Comparison of ENCODE assay signal across 9 cellular contexts in the genomic region with DNA sequence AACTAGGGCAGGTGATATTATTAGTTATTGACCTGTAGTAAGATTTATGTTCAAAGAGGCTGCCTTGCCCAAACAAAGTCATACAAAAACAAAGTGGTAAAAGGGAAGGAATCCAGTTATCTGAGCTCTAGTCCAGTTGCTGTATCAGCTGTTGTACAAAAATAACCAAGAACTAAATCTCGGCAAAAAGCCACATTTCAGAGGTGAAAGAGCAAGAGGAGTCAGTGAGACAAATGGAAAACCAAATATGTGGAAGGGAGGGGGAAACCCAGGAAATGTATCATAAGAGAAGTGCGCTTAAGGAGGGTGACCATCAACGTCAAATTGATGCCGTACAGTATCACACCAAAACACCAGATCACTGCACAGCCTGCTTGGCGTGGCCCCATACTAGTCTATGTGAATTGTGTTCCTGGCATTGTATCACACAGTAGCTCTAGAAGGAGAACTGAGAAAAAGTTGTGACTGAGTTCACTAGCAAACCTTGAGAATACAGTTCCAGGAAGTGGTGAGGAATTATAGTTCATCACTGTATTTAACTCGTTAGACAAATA. TPM values are rescaled to one million over a fixed set of nuclear protein-coding genes. Genes with fewer than 3 reads are reported as not detected.
A peak's percentile ranks its signal among the peaks of the same experiment; 100 is the strongest.
DNase-seq lines count a peak whose midpoint lies in the region; ATAC-seq and TF ChIP-seq lines count a peak whose summit lies in the region.
"Had no signal": no experiment of that assay in that cellular context is flagged by ENCODE, and none has a peak within 500 bp of the region (broad histone marks: within the 10 kb centered on the region; RNA-seq: fewer than 3 reads in every experiment).

No MANE protein-coding gene starts in this region.

- peaks cover 12% of the 10 kb centered on the region for H3K4me1 ChIP-seq in A673 (ENCODE audit: insufficient read depth, low read length, poor library complexity, severe bottlenecking)

- peak overlapping the region; percentile 19 for H3K4me3 Mint-ChIP-seq in activated T-helper 17 cell treated with anti-CD3 and anti-CD28 coated beads, Interleukin-2, amount 50 U/mL, for 72 hours
- no peak overlapping the region for H3K4me3 Mint-ChIP-seq in nephron

- H3K27ac Mint-ChIP-seq in activated T-helper 17 cell treated with anti-CD3 and anti-CD28 coated beads, Interleukin-2, amount 50 U/mL, for 72 hours: peak overlapping the region; percentile 8
- peak overlapping the region; percentile 48 to 86 (median 68) for H3K27ac Mint-ChIP-seq in nephron

- CTCF ChIA-PET in A673 (lab: Charles Lee): no interaction called here

- no peak overlapping the region for H3K27ac ChIP-seq in A673 (ENCODE audit: low read depth, low read length, poor library complexity, severe bottlenecking)

- ATAC-seq in GM19035 (IDR thresholded peaks at IDR 0.05; ENCODE audit: unreplicated experiment) (peak; percentile 67), HG02943 (IDR thresholded peaks at IDR 0.05; ENCODE audit: low read depth, unreplicated experiment) (peak; percentile 51)
- peak; percentile 95 for ATAC-seq in activated T-helper 17 cell treated with anti-CD3 and anti-CD28 coated beads, Interleukin-2, amount 50 U/mL, for 72 hours (replicated peaks)
- ATAC-seq: Panc1 had no signal

- no peaks in the 10 kb centered on the region for H3K27me3 Mint-ChIP-seq in activated T-helper 17 cell treated with anti-CD3 and anti-CD28 coated beads, Interleukin-2, amount 50 U/mL, for 72 hours
- no peaks in the 10 kb centered on the region for H3K27me3 Mint-ChIP-seq in nephron (ENCODE audit: low read depth)

- peaks cover 38% of the 10 kb centered on the region for H3K36me3 Mint-ChIP-seq in activated T-helper 17 cell treated with anti-CD3 and anti-CD28 coated beads, Interleukin-2, amount 50 U/mL, for 72 hours (ENCODE audit: low read depth)
- H3K36me3 Mint-ChIP-seq in nephron (ENCODE audit: low read depth): peaks cover 49% of the 10 kb centered on the region

- H3K9me3 ChIP-seq in A673 (ENCODE audit: low read depth, low read length, poor library complexity, severe bottlenecking): no peaks in the 10 kb centered on the region

- BruUV-seq in A673 (replicated peaks; lab: Mats Ljungman, UMichigan): no TSS peak

- H3K4me3 ChIP-seq in foreskin fibroblast (ENCODE audit: low read depth in 1 of 2, low read length in 2 of 2) (no peak overlapping the region), A673 (ENCODE audit: low read depth, low read length, poor library complexity, severe bottlenecking) (no peak overlapping the region)

- TF ChIP-seq CTCF in nephron (IDR thresholded peaks at IDR 0.05; ENCODE audit: unreplicated experiment in 3 of 3) (no peak), foreskin fibroblast (IDR thresholded peaks at IDR 0.05; ENCODE audit: low read depth, low read length) (no peak), A673 (conservative IDR thresholded peaks at IDR 0.05; ENCODE audit: low read depth, low read length) (no peak)

- no peaks in the 10 kb centered on the region for H3K27me3 ChIP-seq in A673 (replicated peaks; ENCODE audit: insufficient read depth, low read depth, low read length, poor library complexity)

- DNase-seq in T-helper 9 cell (no peak), foreskin fibroblast (no peak), NCI-H187 (lab: John Stamatoyannopoulos, UW) (no peak), A673 (ENCODE audit: low spot score) (no peak)

- H3K9me3 Mint-ChIP-seq in activated T-helper 17 cell treated with anti-CD3 and anti-CD28 coated beads, Interleukin-2, amount 50 U/mL, for 72 hours: no peaks in the 10 kb centered on the region
- no peaks in the 10 kb centered on the region for H3K9me3 Mint-ChIP-seq in nephron

- H3K36me3 ChIP-seq in A673 (ENCODE audit: insufficient read depth, low read length, poor library complexity, severe bottlenecking): peaks cover 7% of the 10 kb centered on the region

- H3K4me1 Mint-ChIP-seq in activated T-helper 17 cell treated with anti-CD3 and anti-CD28 coated beads, Interleukin-2, amount 50 U/mL, for 72 hours: peaks cover 31% of the 10 kb centered on the region
- peaks cover 74% of the 10 kb centered on the region for H3K4me1 Mint-ChIP-seq in nephron

- POLR2A ChIA-PET in A673 (lab: Charles Lee; ENCODE audit: low non-redundant PET): no interaction called here

- intact Hi-C loops in A673 (cut with micrococcal nuclease; ENCODE audit: unreplicated experiment): no loop called here

RNA-seq across cellular contexts. Expression of a gene that starts 6.4 kb away (rescaled TPM):
- total RNA-seq in activated T-helper 17 cell treated with anti-CD3 and anti-CD28 coated beads, Interleukin-2, amount 50 U/mL, for 72 hours: 1 to 10 TPM; 1.8 to 2.3 TPM
- 2.4 and 2.9 TPM in 2 replicates for total RNA-seq in A673 (2021)
